8 cellular contexts compared by ENCODE assay signal in genomic region chr13:111187879-111188643, GRCh38.
DNase-seq lines count a peak whose midpoint lies in the region; TF ChIP-seq lines count a peak whose summit lies in the region.

No MANE protein-coding gene starts in this region.

- no peaks in the 10 kb centered on the region for H3K27me3 ChIP-seq in Loucy (ENCODE audit: insufficient read depth, low read length, poor library complexity, severe bottlenecking)
- H3K27me3 ChIP-seq in colonic mucosa: no peaks in the 10 kb centered on the region

- H3K9me3 ChIP-seq in Loucy (ENCODE audit: insufficient read depth, low read depth, low read length) (no peaks in the 10 kb centered on the region), colonic mucosa (no peaks in the 10 kb centered on the region)

- peak overlapping the region; percentile 41 to 84 (median 63) for H3K27ac Mint-ChIP-seq in nephron

- H3K27me3 Mint-ChIP-seq in nephron (ENCODE audit: low read depth): no peaks in the 10 kb centered on the region

- intact Hi-C loops in colonic mucosa (cut with DNase I): no loop called here

- peaks cover 84% of the 10 kb centered on the region for H3K79me2 ChIP-seq in Loucy (ENCODE audit: insufficient read depth, low read length)

- no peaks in the 10 kb centered on the region for H4K20me1 ChIP-seq in Loucy (ENCODE audit: insufficient read depth, low read length, poor library complexity, severe bottlenecking)

- DNase-seq in ELR (ENCODE audit: low read depth): peak; percentile 59
- peak; percentile 68 for DNase-seq in choroid plexus epithelial cell (ENCODE audit: low read depth)
- DNase-seq in NCI-H1092 treated with DMSO at 0.1 percent for 48 hours (lab: John Stamatoyannopoulos, UW): no peak
- no peak for DNase-seq in colonic mucosa
- DNase-seq in NCI-H2227 treated with DMSO at 0.1 percent for 48 hours (lab: John Stamatoyannopoulos, UW): no peak
- no peak for DNase-seq in NCI-H146 treated with DMSO at 0.1 percent for 48 hours (lab: John Stamatoyannopoulos, UW; ENCODE audit: unreplicated experiment)

- peaks cover 59% of the 10 kb centered on the region for H3K4me1 Mint-ChIP-seq in nephron

- H3K36me3 Mint-ChIP-seq in nephron (ENCODE audit: low read depth): peaks cover 41% of the 10 kb centered on the region

- H3K9ac ChIP-seq in Loucy (ENCODE audit: low read depth, low read length, poor library complexity, severe bottlenecking) (peak overlapping the region; percentile 80), colonic mucosa (ENCODE audit: low read depth in 2 of 2, low read length in 2 of 2) (no peak overlapping the region)

- H3K27ac ChIP-seq in colonic mucosa: no peak overlapping the region

- no peak overlapping the region for H2AFZ ChIP-seq in Loucy (ENCODE audit: low read length)

- peaks cover 78% of the 10 kb centered on the region for H3K4me1 ChIP-seq in Loucy (ENCODE audit: insufficient read depth, low read length, poor library complexity, severe bottlenecking)
- H3K4me1 ChIP-seq in colonic mucosa: no peaks in the 10 kb centered on the region

- TF ChIP-seq CTCF in Loucy (conservative IDR thresholded peaks at IDR 0.05; ENCODE audit: low read length) (no peak), choroid plexus epithelial cell (conservative IDR thresholded peaks at IDR 0.05; ENCODE audit: low read depth, low read length) (no peak), nephron (IDR thresholded peaks at IDR 0.05; ENCODE audit: unreplicated experiment in 3 of 3) (no peak), colonic mucosa (IDR thresholded peaks at IDR 0.05) (no peak)

- no peak overlapping the region for H3K4me3 Mint-ChIP-seq in nephron

- peaks cover 27% of the 10 kb centered on the region for H3F3A ChIP-seq in Loucy (ENCODE audit: low read depth)

- no peaks in the 10 kb centered on the region for H3K9me2 ChIP-seq in Loucy (replicated peaks; ENCODE audit: low read depth, low read length)

- H3K36me3 ChIP-seq in Loucy (ENCODE audit: insufficient read depth, low read length) (peaks cover 2% of the 10 kb centered on the region; the same call in 1 of the 2 replicates), colonic mucosa (no peaks in the 10 kb centered on the region)

- H3K4me3 ChIP-seq in Loucy (ENCODE audit: low read length, poor library complexity, severe bottlenecking) (peak overlapping the region; percentile 73), choroid plexus epithelial cell (ENCODE audit: low read depth, low read length) (no peak overlapping the region), colonic mucosa (no peak overlapping the region)

- peak overlapping the region; percentile 85 for H3K4me2 ChIP-seq in Loucy (ENCODE audit: low read depth, low read length, poor library complexity, severe bottlenecking)

- peaks cover 26% of the 10 kb centered on the region for H3K9me3 Mint-ChIP-seq in nephron

Comparison
In these comparisons a context has a peak if more than half of its experiments do, and no peak if none do; other contexts are left out.
1. DNase-seq: peak in ELR (single experiment) and choroid plexus epithelial cell (single experiment); none in NCI-H1092 treated with DMSO at 0.1 percent for 48 hours (single experiment), colonic mucosa (single experiment), NCI-H2227 treated with DMSO at 0.1 percent for 48 hours (single experiment) and NCI-H146 treated with DMSO at 0.1 percent for 48 hours (single experiment).